1 cellular context compared by ENCODE assay signal in the genomic region with DNA sequence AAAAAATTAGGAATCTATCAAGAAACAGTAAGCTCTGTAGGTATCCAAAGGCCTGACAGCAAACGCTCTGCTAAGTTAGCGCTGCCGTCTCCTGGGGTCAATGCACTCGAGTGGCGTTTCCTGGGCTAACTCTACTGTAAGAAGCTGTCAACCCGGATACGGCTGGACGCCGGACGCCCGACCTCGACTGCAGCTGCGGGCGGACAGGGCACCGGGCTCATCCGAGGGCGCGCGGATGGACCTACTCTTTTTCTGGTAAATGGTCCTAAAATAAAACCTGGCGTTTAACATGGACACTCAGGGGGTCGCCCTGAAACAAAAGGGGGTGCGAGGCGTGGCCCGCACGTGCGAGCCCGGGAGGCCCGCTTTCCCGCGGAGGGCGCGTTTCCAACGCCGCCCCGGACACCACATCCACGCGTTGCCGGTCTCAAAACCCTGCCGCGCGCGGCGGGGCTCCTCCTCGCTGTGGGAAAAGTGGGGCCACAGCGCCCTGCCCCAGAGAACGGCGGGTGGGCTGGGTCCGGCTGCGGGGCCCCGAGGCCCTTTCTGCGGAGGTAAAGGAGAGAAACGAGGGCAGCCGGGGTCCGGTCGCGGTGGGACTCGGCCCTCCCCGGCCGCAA.
TF ChIP-seq lines count a peak whose summit lies in the region.

No MANE protein-coding gene starts in this region.

TF ChIP-seq in HEK293T, 16 proteins besides CTCF, POLR2A, EP300 and RAD21 (continued from another document):
- TF ChIP-seq, protein P1, sequence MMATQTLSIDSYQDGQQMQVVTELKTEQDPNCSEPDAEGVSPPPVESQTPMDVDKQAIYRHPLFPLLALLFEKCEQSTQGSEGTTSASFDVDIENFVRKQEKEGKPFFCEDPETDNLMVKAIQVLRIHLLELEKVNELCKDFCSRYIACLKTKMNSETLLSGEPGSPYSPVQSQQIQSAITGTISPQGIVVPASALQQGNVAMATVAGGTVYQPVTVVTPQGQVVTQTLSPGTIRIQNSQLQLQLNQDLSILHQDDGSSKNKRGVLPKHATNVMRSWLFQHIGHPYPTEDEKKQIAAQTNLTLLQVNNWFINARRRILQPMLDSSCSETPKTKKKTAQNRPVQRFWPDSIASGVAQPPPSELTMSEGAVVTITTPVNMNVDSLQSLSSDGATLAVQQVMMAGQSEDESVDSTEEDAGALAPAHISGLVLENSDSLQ (IDR thresholded peaks at IDR 0.05), result no peak
